In genomic region chr2:95043300-95043786, GRCh38 we compare ENCODE assay signal across 9 cellular contexts. TPM values are rescaled to one million over a fixed set of nuclear protein-coding genes. Genes with fewer than 3 reads are reported as not detected.
A peak's percentile ranks its signal among the peaks of the same experiment; 100 is the strongest.
DNase-seq lines count a peak whose midpoint lies in the region; ATAC-seq and TF ChIP-seq lines count a peak whose summit lies in the region.
"Had no signal": no experiment of that assay in that cellular context is flagged by ENCODE, and none has a peak within 500 bp of the region (broad histone marks: within the 10 kb centered on the region; RNA-seq: fewer than 3 reads in every experiment).

No MANE protein-coding gene starts in this region.

- H3K23ac ChIP-seq in H9 (ENCODE audit: insufficient read length, low read depth, low read length): no peak overlapping the region

- H2BK15ac ChIP-seq in H9 (ENCODE audit: low read depth, low read length): no peak overlapping the region

- H3K4me3 ChIP-seq in RWPE2 (ENCODE audit: severe bottlenecking) (no peak overlapping the region), fibroblast of pulmonary artery (replicated peaks; ENCODE audit: low read depth, low read length) (no peak overlapping the region), ovary (no peak overlapping the region)

- no peak overlapping the region for H3K56ac ChIP-seq in H9 (ENCODE audit: insufficient read length, low read depth, low read length)

- no peak overlapping the region for H3K27ac ChIP-seq in H9 (ENCODE audit: insufficient read length, low read depth, low read length)
- H3K27ac ChIP-seq in RWPE2 (ENCODE audit: poor library complexity, severe bottlenecking): no peak overlapping the region
- H3K27ac ChIP-seq in ovary: no peak overlapping the region
- H3K27ac ChIP-seq: HL-60 had no signal

- H3K36me3 ChIP-seq in RWPE2 (ENCODE audit: low read depth) (no peaks in the 10 kb centered on the region), ovary (no peaks in the 10 kb centered on the region)

- TF ChIP-seq EP300 in ovary (IDR thresholded peaks at IDR 0.05): no peak

- intact Hi-C loops in ovary (cut with DNase I): no loop called here
- intact Hi-C loops in activated T-helper 2 cell treated with anti-CD3 and anti-CD28 coated beads, Interferon-gamma antibody, Interleukin-2, Interleukin-4, amounts not matched to agents 10 μg/mL and 5 μg/mL and 100 μg/mL, durations not matched to agents 14 hours and 24 hours and 36 hours (cut with micrococcal nuclease): no loop called here

- no peak overlapping the region for H3K4ac ChIP-seq in H9 (ENCODE audit: low read depth, low read length)

- no peak overlapping the region for H3K4me3 Mint-ChIP-seq in H9
- H3K4me3 Mint-ChIP-seq in activated T-helper 2 cell treated with anti-CD3 and anti-CD28 coated beads, Interferon-gamma antibody, Interleukin-2, Interleukin-4, amounts not matched to agents 10 μg/mL and 5 μg/mL and 100 μg/mL, durations not matched to agents 14 hours and 24 hours and 36 hours (ENCODE audit: low read depth): no peak overlapping the region

- H3K79me2 ChIP-seq in H9 (ENCODE audit: insufficient read depth, low read length): no peaks in the 10 kb centered on the region

- no peak overlapping the region; the same call in 1 of the 2 replicates for H3K14ac ChIP-seq in H9 (ENCODE audit: insufficient read depth, low read length)

- no peak overlapping the region for H2BK5ac ChIP-seq in H9 (ENCODE audit: insufficient read length, low read length)

- no peaks in the 10 kb centered on the region for H4K20me1 ChIP-seq in H9 (ENCODE audit: control insufficient read depth, insufficient read depth, insufficient read length)

- no peak overlapping the region for H4K91ac ChIP-seq in H9 (ENCODE audit: insufficient read length, low read depth, low read length)

- no peak overlapping the region for H3K9ac ChIP-seq in H9 (ENCODE audit: extremely low read depth, insufficient read length, low read length)

- no peak overlapping the region for H3T11ph ChIP-seq in H9 (ENCODE audit: low read length)

- ATAC-seq in RWPE2 (ENCODE audit: low read depth): peak; percentile 80

- TF ChIP-seq CTCF in H9 (conservative IDR thresholded peaks at IDR 0.05): no peak
- TF ChIP-seq CTCF in RWPE2 (IDR thresholded peaks at IDR 0.05; ENCODE audit: poor library complexity, severe bottlenecking): no peak
- TF ChIP-seq CTCF in fibroblast of pulmonary artery (IDR thresholded peaks at IDR 0.05; ENCODE audit: low read length, missing control alignments): no peak
- no peak for TF ChIP-seq CTCF in ovary (IDR thresholded peaks at IDR 0.05)

- no peak overlapping the region for H4K8ac ChIP-seq in H9 (replicated peaks; ENCODE audit: insufficient read length, low read depth, low read length)

- H3K9me3 ChIP-seq in H9 (ENCODE audit: control insufficient read depth, low read depth, low read length): no peaks in the 10 kb centered on the region
- H3K9me3 ChIP-seq in RWPE2 (ENCODE audit: severe bottlenecking): no peaks in the 10 kb centered on the region
- no peaks in the 10 kb centered on the region for H3K9me3 ChIP-seq in ovary

- no peak overlapping the region for H2AK5ac ChIP-seq in H9 (ENCODE audit: insufficient read length, low read length)

- H3K23me2 ChIP-seq in H9 (ENCODE audit: insufficient read length, low read depth, low read length, poor library complexity, severe bottlenecking): no peaks in the 10 kb centered on the region

- H2BK20ac ChIP-seq in H9 (ENCODE audit: low read depth, low read length, poor library complexity, severe bottlenecking): no peak overlapping the region

- peaks cover 3 to 10% of the 10 kb centered on the region in 2 experiments; a peak in 3 of 5 replicates for H3K9me3 Mint-ChIP-seq in H9
- peaks cover 9% of the 10 kb centered on the region for H3K9me3 Mint-ChIP-seq in activated T-helper 2 cell treated with anti-CD3 and anti-CD28 coated beads, Interferon-gamma antibody, Interleukin-2, Interleukin-4, amounts not matched to agents 10 μg/mL and 5 μg/mL and 100 μg/mL, durations not matched to agents 14 hours and 24 hours and 36 hours

- no peak overlapping the region for H2AFZ ChIP-seq in H9 (ENCODE audit: low read length)

- no peak overlapping the region for H4K5ac ChIP-seq in H9 (ENCODE audit: insufficient read length, low read depth, low read length)

- no CpG with 5 or more reads among the region's 11 CpGs for WGBS in H9 (ENCODE audit: extremely low coverage, insufficient read length, low lambda C conversion rate)
- 3 to 8% (median 6%) methylated on average over 11 of the region's 11 CpGs for WGBS in ovary, 3 donors

- H2BK120ac ChIP-seq in H9 (ENCODE audit: low read depth, low read length, poor library complexity, severe bottlenecking): no peak overlapping the region

- TF ChIP-seq POLR2A in ovary (IDR thresholded peaks at IDR 0.05): no peak

- peaks cover 48% of the 10 kb centered on the region for H3K27me3 Mint-ChIP-seq in H9 (ENCODE audit: low read depth)
- no peaks in the 10 kb centered on the region for H3K27me3 Mint-ChIP-seq in activated T-helper 2 cell treated with anti-CD3 and anti-CD28 coated beads, Interferon-gamma antibody, Interleukin-2, Interleukin-4, amounts not matched to agents 10 μg/mL and 5 μg/mL and 100 μg/mL, durations not matched to agents 14 hours and 24 hours and 36 hours (ENCODE audit: low read depth)

- no peaks in the 10 kb centered on the region for H3K79me1 ChIP-seq in H9 (ENCODE audit: insufficient read depth, low read depth, low read length, poor library complexity, severe bottlenecking)

- no peak overlapping the region for H3K4me2 ChIP-seq in H9 (ENCODE audit: insufficient read depth, insufficient read length, low read length)

- peaks cover 7 to 22% of the 10 kb centered on the region in 2 experiments for H3K4me1 Mint-ChIP-seq in H9
- peaks cover 35% of the 10 kb centered on the region for H3K4me1 Mint-ChIP-seq in activated T-helper 2 cell treated with anti-CD3 and anti-CD28 coated beads, Interferon-gamma antibody, Interleukin-2, Interleukin-4, amounts not matched to agents 10 μg/mL and 5 μg/mL and 100 μg/mL, durations not matched to agents 14 hours and 24 hours and 36 hours (ENCODE audit: low read depth)

- peak; percentile 88 for DNase-seq in DMS 273 (lab: John Stamatoyannopoulos, UW; ENCODE audit: unreplicated experiment)
- DNase-seq in H9: peak; percentile 42
- DNase-seq in RWPE2 (ENCODE audit: low spot score): no peak
- DNase-seq in fibroblast of pulmonary artery (ENCODE audit: low read depth): peak; percentile 87
- peak in 3 of 5 donors; percentile 31 to 50 (median 35) for DNase-seq in ovary
- DNase-seq in DMS153 (lab: John Stamatoyannopoulos, UW): no peak
- no peak for DNase-seq in activated T-helper 2 cell treated with anti-CD3 and anti-CD28 coated beads, Interferon-gamma antibody, Interleukin-2, Interleukin-4, amounts not matched to agents 10 μg/mL and 5 μg/mL and 100 μg/mL, durations not matched to agents 14 hours and 24 hours and 36 hours (ENCODE audit: low spot score)
- no peak for DNase-seq in T-helper 9 cell

- H3K27ac Mint-ChIP-seq in H9: no peak overlapping the region
- no peak overlapping the region for H3K27ac Mint-ChIP-seq in activated T-helper 2 cell treated with anti-CD3 and anti-CD28 coated beads, Interferon-gamma antibody, Interleukin-2, Interleukin-4, amounts not matched to agents 10 μg/mL and 5 μg/mL and 100 μg/mL, durations not matched to agents 14 hours and 24 hours and 36 hours

- H3K4me1 ChIP-seq in H9 (ENCODE audit: insufficient read depth, low read length) (no peaks in the 10 kb centered on the region), RWPE2 (ENCODE audit: insufficient read depth, poor library complexity, severe bottlenecking) (no peaks in the 10 kb centered on the region), ovary (ENCODE audit: insufficient read depth) (no peaks in the 10 kb centered on the region)

- no peaks in the 10 kb centered on the region for H3K36me3 Mint-ChIP-seq in H9 (ENCODE audit: insufficient read depth in 1 of 3, low read depth in 3 of 3)
- peaks cover 48% of the 10 kb centered on the region for H3K36me3 Mint-ChIP-seq in activated T-helper 2 cell treated with anti-CD3 and anti-CD28 coated beads, Interferon-gamma antibody, Interleukin-2, Interleukin-4, amounts not matched to agents 10 μg/mL and 5 μg/mL and 100 μg/mL, durations not matched to agents 14 hours and 24 hours and 36 hours (ENCODE audit: low read depth)

- no peak overlapping the region for H3K18ac ChIP-seq in H9 (ENCODE audit: insufficient read length, low read depth, low read length)

- H3K27me3 ChIP-seq in H9 (ENCODE audit: insufficient read depth, low read length) (no peaks in the 10 kb centered on the region), RWPE2 (ENCODE audit: insufficient read depth, poor library complexity, severe bottlenecking) (peaks cover 3% of the 10 kb centered on the region), ovary (no peaks in the 10 kb centered on the region)

- no peak overlapping the region for H2BK12ac ChIP-seq in H9 (ENCODE audit: insufficient read length, low read depth, low read length)

RNA-seq across cellular contexts. Expression of gene MAL, which starts 17.8 kb away (rescaled TPM):
- total RNA-seq in H9 (2021) (not detected in 2 replicates), ovary (1 to 10 TPM in 4 of 7 donors, under 1 TPM in 1, not detected in 2; 0.45 to 2.2 (median 1.6) TPM)
- polyA plus RNA-seq in ovary: 1 to 10 TPM in 1 of 2 donors, under 1 TPM in 1; 0.90 to 4.7 TPM
- 101 and 117 TPM in 2 replicates for total RNA-seq in activated T-helper 2 cell treated with anti-CD3 and anti-CD28 coated beads, Interferon-gamma antibody, Interleukin-2, Interleukin-4, amounts not matched to agents 10 μg/mL and 5 μg/mL and 100 μg/mL, durations not matched to agents 14 hours and 24 hours and 36 hours

Comparison
In these comparisons a context has a peak if more than half of its experiments do, and no peak if none do; other contexts are left out.
1. DNase-seq: peak in DMS 273 (single experiment), H9 (single experiment), fibroblast of pulmonary artery (single experiment) and ovary (3 of 5); none in RWPE2 (single experiment), DMS153 (single experiment), activated T-helper 2 cell treated with anti-CD3 and anti-CD28 coated beads, Interferon-gamma antibody, Interleukin-2, Interleukin-4, amounts not matched to agents 10 μg/mL and 5 μg/mL and 100 μg/mL, durations not matched to agents 14 hours and 24 hours and 36 hours (single experiment) and T-helper 9 cell (single experiment).
2. RNA of gene MAL, which starts 17.8 kb away (total RNA-seq): 101 to 117 TPM in activated T-helper 2 cell treated with anti-CD3 and anti-CD28 coated beads, Interferon-gamma antibody, Interleukin-2, Interleukin-4, amounts not matched to agents 10 μg/mL and 5 μg/mL and 100 μg/mL, durations not matched to agents 14 hours and 24 hours and 36 hours; 0.45 to 2.2 TPM in ovary and not detected in H9; every median in the first group is over 10 times any median in the second.